Comparison of ENCODE assay signal across 10 cellular contexts in the genomic region with DNA sequence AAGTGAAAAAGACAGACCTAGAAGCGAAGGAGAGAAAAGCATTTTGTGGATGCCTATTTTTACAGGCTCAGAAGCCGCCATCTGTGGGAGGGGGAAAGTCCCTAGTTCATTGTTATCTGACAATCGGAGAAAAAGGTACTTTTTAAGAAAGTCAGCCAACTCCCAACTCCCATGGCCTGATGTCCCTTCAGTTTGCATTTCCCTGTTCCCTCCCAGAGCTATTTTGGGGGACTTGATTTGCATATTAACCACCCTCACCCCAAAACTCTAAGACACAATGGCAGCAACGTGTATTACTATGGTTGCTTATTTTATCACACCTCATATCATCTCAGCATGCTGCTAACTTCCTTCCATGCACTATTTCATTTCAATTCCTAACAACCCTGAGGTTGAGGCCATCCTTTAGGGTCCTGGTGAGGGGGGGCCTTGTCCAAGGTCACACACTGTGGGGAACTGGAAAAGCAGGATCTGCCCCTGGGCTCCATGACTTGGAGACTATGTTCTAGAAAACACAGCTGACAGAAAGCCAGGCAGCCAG. TPM values are rescaled to one million over a fixed set of nuclear protein-coding genes. Genes with fewer than 3 reads are reported as not detected.
A peak's percentile ranks its signal among the peaks of the same experiment; 100 is the strongest.
DNase-seq lines count a peak whose midpoint lies in the region; ATAC-seq and TF ChIP-seq lines count a peak whose summit lies in the region.
"Had no signal": no experiment of that assay in that cellular context is flagged by ENCODE, and none has a peak within 500 bp of the region (broad histone marks: within the 10 kb centered on the region; RNA-seq: fewer than 3 reads in every experiment).

No MANE protein-coding gene starts in this region.

- no peaks in the 10 kb centered on the region for H3K4me1 ChIP-seq in osteoblast (ENCODE audit: insufficient read depth, low read length)
- H3K4me1 ChIP-seq: neural progenitor cell had no signal

- no peak overlapping the region for H3K4me3 ChIP-seq in osteoblast (ENCODE audit: insufficient read depth, low read length)
- H3K4me3 ChIP-seq: neural progenitor cell had no signal

- H3K36me3 Mint-ChIP-seq in activated CD4-positive, alpha-beta T cell treated with anti-CD3 and anti-CD28 coated beads, Interleukin-2, amount 10 ng/mL, durations not matched to agents 7 days and 5 days (ENCODE audit: low read depth): peaks cover 57% of the 10 kb centered on the region
- no peaks in the 10 kb centered on the region for H3K36me3 Mint-ChIP-seq in stimulated activated effector memory CD8-positive, alpha-beta T cell treated with anti-CD3 and anti-CD28 coated beads, Interleukin-12 subunit alpha, Interleukin-12 subunit beta, amount 100 ng/mL, for 72 hours

- peaks cover 13% of the 10 kb centered on the region for H3K9me3 Mint-ChIP-seq in activated CD4-positive, alpha-beta T cell treated with anti-CD3 and anti-CD28 coated beads, Interleukin-2, amount 10 ng/mL, durations not matched to agents 7 days and 5 days
- peaks cover 3% of the 10 kb centered on the region for H3K9me3 Mint-ChIP-seq in stimulated activated effector memory CD8-positive, alpha-beta T cell treated with anti-CD3 and anti-CD28 coated beads, Interleukin-12 subunit alpha, Interleukin-12 subunit beta, amount 100 ng/mL, for 72 hours

- H3K27ac ChIP-seq in osteoblast (ENCODE audit: low read depth, low read length): no peak overlapping the region
- H3K27ac ChIP-seq: 22Rv1, neural progenitor cell had no signal

- no peak overlapping the region for H3K4me2 ChIP-seq in osteoblast (ENCODE audit: insufficient read depth, low read length)
- H3K4me2 ChIP-seq: neural progenitor cell had no signal

- ATAC-seq in activated CD4-positive, CD25-positive, alpha-beta regulatory T cell treated with anti-CD3 and anti-CD28 coated beads, Interleukin-2, amount 50 U/mL, for 24 hours: peak; percentile 60 to 79
- ATAC-seq in HG02840 (IDR thresholded peaks at IDR 0.05; ENCODE audit: low FRiP score, unreplicated experiment): peak; percentile 55
- ATAC-seq in stimulated activated effector memory CD8-positive, alpha-beta T cell treated with anti-CD3 and anti-CD28 coated beads, Interleukin-12 subunit alpha, Interleukin-12 subunit beta, amount 100 ng/mL, for 72 hours: peak; percentile 56

- POLR2A ChIA-PET in activated CD4-positive, alpha-beta T cell treated with anti-CD3 and anti-CD28 coated beads, Interleukin-2, amount 10 ng/mL, durations not matched to agents 7 days and 5 days (lab: Charles Lee): no interaction called here

- TF ChIP-seq CTCF in osteoblast (IDR thresholded peaks at IDR 0.05; ENCODE audit: extremely low read depth, low read depth, low read length): no peak

- no peak overlapping the region for H3K4me3 Mint-ChIP-seq in activated CD4-positive, alpha-beta T cell treated with anti-CD3 and anti-CD28 coated beads, Interleukin-2, amount 10 ng/mL, durations not matched to agents 7 days and 5 days
- peak overlapping the region; percentile 23 for H3K4me3 Mint-ChIP-seq in stimulated activated effector memory CD8-positive, alpha-beta T cell treated with anti-CD3 and anti-CD28 coated beads, Interleukin-12 subunit alpha, Interleukin-12 subunit beta, amount 100 ng/mL, for 72 hours

- H3K9me3 ChIP-seq in osteoblast (ENCODE audit: low read depth, low read length): no peaks in the 10 kb centered on the region

- H3K27me3 Mint-ChIP-seq in activated CD4-positive, alpha-beta T cell treated with anti-CD3 and anti-CD28 coated beads, Interleukin-2, amount 10 ng/mL, durations not matched to agents 7 days and 5 days: no peaks in the 10 kb centered on the region

- CTCF ChIA-PET in activated CD4-positive, alpha-beta T cell treated with anti-CD3 and anti-CD28 coated beads, Interleukin-2, amount 10 ng/mL, durations not matched to agents 7 days and 5 days (lab: Charles Lee): interaction anchor here (0.6 kb wide), 1 partner anchor 170 kb away, joined by 4 read pairs; no protein-coding TSS in a partner anchor

- peaks cover 44% of the 10 kb centered on the region for H3K4me1 Mint-ChIP-seq in activated CD4-positive, alpha-beta T cell treated with anti-CD3 and anti-CD28 coated beads, Interleukin-2, amount 10 ng/mL, durations not matched to agents 7 days and 5 days
- H3K4me1 Mint-ChIP-seq in stimulated activated effector memory CD8-positive, alpha-beta T cell treated with anti-CD3 and anti-CD28 coated beads, Interleukin-12 subunit alpha, Interleukin-12 subunit beta, amount 100 ng/mL, for 72 hours: peaks cover 23% of the 10 kb centered on the region

- no peaks in the 10 kb centered on the region for H3K36me3 ChIP-seq in osteoblast (ENCODE audit: insufficient read depth, low read length)
- H3K36me3 ChIP-seq: neural progenitor cell had no signal

- H3K79me2 ChIP-seq in osteoblast (ENCODE audit: insufficient read depth, low read length): no peaks in the 10 kb centered on the region

- H3K27ac Mint-ChIP-seq in activated CD4-positive, alpha-beta T cell treated with anti-CD3 and anti-CD28 coated beads, Interleukin-2, amount 10 ng/mL, durations not matched to agents 7 days and 5 days: peak overlapping the region; percentile 73
- peak overlapping the region; percentile 84 for H3K27ac Mint-ChIP-seq in stimulated activated effector memory CD8-positive, alpha-beta T cell treated with anti-CD3 and anti-CD28 coated beads, Interleukin-12 subunit alpha, Interleukin-12 subunit beta, amount 100 ng/mL, for 72 hours
- H3K27ac Mint-ChIP-seq: neural progenitor cell had no signal

- no peak overlapping the region for H2AFZ ChIP-seq in osteoblast (ENCODE audit: low read length)
- H2AFZ ChIP-seq: neural progenitor cell had no signal

- H4K20me1 ChIP-seq in osteoblast (ENCODE audit: insufficient read depth, low read length): no peaks in the 10 kb centered on the region

- no peaks in the 10 kb centered on the region for H3K27me3 ChIP-seq in osteoblast (ENCODE audit: insufficient read depth, low read length)
- H3K27me3 ChIP-seq: neural progenitor cell had no signal

- DNase-seq in activated CD4-positive, CD25-positive, alpha-beta regulatory T cell (lab: John Stamatoyannopoulos, UW): no peak
- peak; percentile 16 for DNase-seq in activated CD4-positive, alpha-beta T cell treated with anti-CD3 and anti-CD28 coated beads, Interleukin-2, amount 10 ng/mL, durations not matched to agents 7 days and 5 days
- DNase-seq in stimulated activated effector memory CD8-positive, alpha-beta T cell treated with anti-CD3 and anti-CD28 coated beads, Interleukin-12 subunit alpha, Interleukin-12 subunit beta, amount 100 ng/mL, for 72 hours (ENCODE audit: low spot score in 2 of 2): no peak
- DNase-seq in SW 1271 (lab: John Stamatoyannopoulos, UW) (no peak), NCI-H345 (lab: John Stamatoyannopoulos, UW) (no peak), osteoblast (ENCODE audit: insufficient read length, low spot score, missing footprints) (no peak)

RNA-seq across cellular contexts. Expression of gene HVCN1, which starts 18.7 kb away (rescaled TPM):
- 10 to 100 TPM; 16.0 to 18.7 TPM for total RNA-seq in activated CD4-positive, alpha-beta T cell treated with anti-CD3 and anti-CD28 coated beads, Interleukin-2, amount 10 ng/mL, durations not matched to agents 7 days and 5 days
- 2.1 and 2.9 TPM in 2 replicates for total RNA-seq in osteoblast

RNA-seq across cellular contexts. Expression of gene TCTN1, which starts 56.3 kb away (rescaled TPM):
- total RNA-seq in activated CD4-positive, alpha-beta T cell treated with anti-CD3 and anti-CD28 coated beads, Interleukin-2, amount 10 ng/mL, durations not matched to agents 7 days and 5 days: 1 to 10 TPM; 4.3 to 5.2 TPM
- total RNA-seq in osteoblast: 45.2 and 61.9 TPM in 2 replicates
